In the genomic region with DNA sequence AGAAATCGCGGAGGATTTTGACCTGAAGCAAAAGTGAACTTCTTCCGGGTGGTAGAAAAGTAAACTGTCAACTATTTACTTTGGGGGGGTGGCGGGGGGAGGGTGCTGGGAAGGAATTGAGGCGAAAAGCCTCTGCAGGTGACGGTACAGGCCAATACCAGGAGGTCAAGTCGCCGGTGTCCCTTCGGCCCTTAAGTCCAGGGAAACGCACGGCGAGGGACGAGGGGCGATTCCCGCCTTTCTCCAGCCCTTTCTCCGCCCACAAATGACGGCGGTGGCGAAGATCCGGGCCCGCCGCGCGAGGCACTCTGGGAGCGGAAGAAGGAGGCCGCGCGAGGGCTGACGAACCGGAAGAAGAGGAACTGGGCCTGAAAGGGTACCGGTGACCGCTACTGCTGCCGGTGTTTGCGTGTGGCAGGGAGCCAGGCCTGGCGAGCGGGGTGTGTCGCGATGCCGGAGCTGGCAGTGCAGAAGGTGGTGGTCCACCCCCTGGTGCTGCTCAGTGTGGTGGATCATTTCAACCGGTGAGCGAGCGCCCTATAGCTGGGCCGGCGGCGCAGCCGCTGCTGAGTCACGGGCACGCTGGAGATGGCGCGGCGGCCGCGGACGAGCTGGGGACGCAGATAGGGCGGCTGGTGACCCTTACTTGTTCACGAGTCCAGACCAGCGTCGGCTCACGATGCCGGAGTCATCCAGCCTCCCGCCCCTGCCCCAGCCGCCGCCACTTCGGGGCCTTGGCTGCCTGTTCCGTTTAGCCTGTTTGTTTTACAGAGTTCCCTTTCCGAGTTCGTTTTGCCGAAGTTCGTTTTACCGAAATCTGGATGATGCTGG, we compare ENCODE assay signal across 8 cellular contexts. TPM values are rescaled to one million over a fixed set of nuclear protein-coding genes. Genes with fewer than 3 reads are reported as not detected.
DNase-seq lines count a peak whose midpoint lies in the region; ATAC-seq and TF ChIP-seq lines count a peak whose summit lies in the region.

A gene (plus strand): TSS at position 350 of the 831 bp plus-strand sequence. CDS start 101 bp downstream, at position 451.

- no peaks in the 10 kb centered on the region for H3K27me3 Mint-ChIP-seq in activated naive CD8-positive, alpha-beta T cell

- no peaks in the 10 kb centered on the region for H3K9me3 Mint-ChIP-seq in activated naive CD8-positive, alpha-beta T cell (ENCODE audit: low read depth)

- DNase-seq in GM10266 (ENCODE audit: extremely low spot score), result peak; percentile 82
- peak; percentile 88 for DNase-seq in NCI-H1092 (lab: John Stamatoyannopoulos, UW)
- peak; percentile 93 for DNase-seq in SKM-1 treated with dmso at 0.1 percent for 144 hours (lab: John Stamatoyannopoulos, UW; ENCODE audit: unreplicated experiment)
- DNase-seq in glomerular visceral epithelial cell (ENCODE audit: extremely low spot score), result peak; percentile 84
- DNase-seq in omental fat pad (ENCODE audit: low spot score), result peak; percentile 72

- H3K36me3 Mint-ChIP-seq in activated naive CD8-positive, alpha-beta T cell, result peaks cover 6% of the 10 kb centered on the region

- peak within 1 kb of the TSS; percentile 95 for H3K27ac ChIP-seq in temporal lobe (ENCODE audit: low read depth, low read length)

- ATAC-seq in HG02610 (IDR thresholded peaks at IDR 0.05; ENCODE audit: unreplicated experiment) (peak; percentile 93), omental fat pad (ENCODE audit: low FRiP score) (peak; percentile 92)

- peaks cover 36% of the 10 kb centered on the region for H3K4me1 Mint-ChIP-seq in activated naive CD8-positive, alpha-beta T cell (ENCODE audit: low read depth)

- peak within 1 kb of the TSS; percentile 96 for H3K27ac Mint-ChIP-seq in activated naive CD8-positive, alpha-beta T cell

- TF ChIP-seq CTCF in GM10266 (IDR thresholded peaks at IDR 0.05; ENCODE audit: control insufficient read depth, insufficient read depth, low read depth, missing control alignments), result no peak
- TF ChIP-seq CTCF in omental fat pad (IDR thresholded peaks at IDR 0.05), result no peak

- H3K4me3 Mint-ChIP-seq in activated naive CD8-positive, alpha-beta T cell, result peak within 1 kb of the TSS; percentile 95

RNA-seq across cellular contexts. Expression of the gene that starts here (rescaled TPM):
- 10 to 100 TPM; 62.3 to 99.8 (median 73.3) TPM for total RNA-seq in omental fat pad
- total RNA-seq in temporal lobe, result 72.8 TPM

Comparison
In these comparisons a context has a peak if more than half of its experiments do, and no peak if none do; other contexts are left out.
1. Peak in every context shown above with its lines: DNase-seq, ATAC-seq and H3K27ac ChIP-seq.